In genomic region chr16:74999683-75000480, GRCh38 we compare ENCODE assay signal across 8 cellular contexts. TPM values are rescaled to one million over a fixed set of nuclear protein-coding genes. Genes with fewer than 3 reads are reported as not detected.
DNase-seq lines count a peak whose midpoint lies in the region; ATAC-seq and TF ChIP-seq lines count a peak whose summit lies in the region.

No MANE protein-coding gene starts in this region.

- peak overlapping the region; percentile 93 for H3K4me2 ChIP-seq in hepatocyte

- peaks cover 18% of the 10 kb centered on the region for H3K4me1 ChIP-seq in hepatocyte (ENCODE audit: insufficient read depth)

- H4K20me1 ChIP-seq in hepatocyte (ENCODE audit: insufficient read depth, poor library complexity, severe bottlenecking): peaks cover 51% of the 10 kb centered on the region

- peak overlapping the region; percentile 75 for H3K27ac ChIP-seq in hepatocyte

- H3K79me2 ChIP-seq in hepatocyte: peaks cover 57% of the 10 kb centered on the region

- H3K4me3 ChIP-seq in hepatocyte: peak overlapping the region; percentile 98

- no peaks in the 10 kb centered on the region for H3K36me3 ChIP-seq in hepatocyte (replicated peaks; ENCODE audit: insufficient read depth, low read depth)

- DNase-seq in T follicular helper cell (ENCODE audit: low read depth) (peak; percentile 52), anterior cingulate cortex (lab: John Stamatoyannopoulos, UW) (peak in 45 of 58 donors; percentile 4 to 76 (median 33)), hepatocyte (ENCODE audit: low spot score) (peak; percentile 70), putamen (ENCODE audit: low spot score) (peak; percentile 33), NCI-H2196 treated with DMSO at 0.1 percent for 48 hours (lab: John Stamatoyannopoulos, UW; ENCODE audit: unreplicated experiment) (no peak)

- WGBS in hepatocyte (ENCODE audit: low lambda C conversion rate, missing lambda C conversion rate): 2% methylated on average over 45 of the region's 66 CpGs

- TF ChIP-seq CTCF in GM12873 (IDR thresholded peaks at IDR 0.05; ENCODE audit: insufficient read depth, low read depth, low read length, missing control alignments) (peak; percentile 2), hepatocyte (IDR thresholded peaks at IDR 0.05; ENCODE audit: poor library complexity) (no peak)

- peak overlapping the region; percentile 76 for H2AFZ ChIP-seq in hepatocyte

- no peaks in the 10 kb centered on the region for H3K9me2 ChIP-seq in hepatocyte (replicated peaks; ENCODE audit: insufficient read depth)

- H3K9me3 ChIP-seq in hepatocyte (ENCODE audit: low read depth): no peaks in the 10 kb centered on the region

- ATAC-seq in HG03442 (IDR thresholded peaks at IDR 0.05; ENCODE audit: unreplicated experiment): peak; percentile 31
- ATAC-seq in GM18519 (IDR thresholded peaks at IDR 0.05; ENCODE audit: low FRiP score, unreplicated experiment): no peak

- no peaks in the 10 kb centered on the region for H3K27me3 ChIP-seq in hepatocyte

RNA-seq across cellular contexts. Expression of gene ZNRF1, which starts 1.1 kb away (rescaled TPM):
- total RNA-seq in hepatocyte: 23.0 and 26.0 TPM in 2 replicates
- 46.5 and 47.8 TPM in 2 replicates for polyA plus RNA-seq in hepatocyte

RNA-seq across cellular contexts. Expression of gene WDR59, which starts 15.0 kb away (rescaled TPM):
- total RNA-seq in hepatocyte: 35.7 and 41.9 TPM in 2 replicates
- 32.8 and 39.3 TPM in 2 replicates for polyA plus RNA-seq in hepatocyte
